ENCODE assay signal across 30 cellular contexts in the genomic region with DNA sequence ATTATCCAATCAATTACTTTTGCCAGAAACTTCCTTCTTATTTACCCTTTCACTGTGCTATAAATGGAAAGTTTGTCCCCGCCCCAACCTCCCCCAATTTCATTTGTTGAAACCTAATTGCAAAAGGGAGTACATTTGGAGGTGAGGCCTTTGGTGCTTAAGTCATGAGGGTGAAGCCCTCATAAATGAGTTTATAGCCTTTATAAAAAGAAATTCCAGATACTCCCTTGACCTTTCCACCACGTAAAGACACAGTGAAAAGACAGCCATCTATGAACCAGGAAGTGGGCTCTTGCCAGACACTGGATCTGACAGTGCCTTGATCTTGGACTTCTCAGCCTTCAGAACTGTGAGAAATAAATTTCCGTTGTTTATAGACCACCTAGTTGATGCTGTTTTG.
"Had no signal": no experiment of that assay in that cellular context is flagged by ENCODE, and none has a peak within 500 bp of the region (broad histone marks: within the 10 kb centered on the region; RNA-seq: fewer than 3 reads in every experiment).

No MANE protein-coding gene starts in this region.

- H3K9me3 Mint-ChIP-seq: activated B cell treated with CpG ODN at 0.5 μM for 24 hours; activated CD4-positive, alpha-beta memory T cell treated with anti-CD3 and anti-CD28 coated beads for 36 hours; activated naive CD8-positive, alpha-beta T cell treated with anti-CD3 and anti-CD28 coated beads for 36 hours; central memory CD8-positive, alpha-beta T cell had no signal

- H3K27me3 ChIP-seq: brain microvascular endothelial cell, cardiac muscle cell had no signal

- H3K4me2 ChIP-seq: KMS-11, PC-9 had no signal

- H3K9ac ChIP-seq: KMS-11 had no signal

- H3K4me3 ChIP-seq: cardiac muscle cell, PC-9 had no signal

- H3K27ac Mint-ChIP-seq: activated B cell treated with CpG ODN at 0.5 μM for 24 hours; activated CD4-positive, alpha-beta memory T cell treated with anti-CD3 and anti-CD28 coated beads for 36 hours; activated naive CD8-positive, alpha-beta T cell treated with anti-CD3 and anti-CD28 coated beads for 36 hours had no signal

- DNase-seq: activated B cell treated with CpG ODN at 0.5 μM for 24 hours; activated CD4-positive, alpha-beta memory T cell treated with anti-CD3 and anti-CD28 coated beads for 36 hours; activated CD4-positive, alpha-beta T cell treated with anti-CD3 and anti-CD28 coated beads for 4 hours; activated CD4-positive, alpha-beta T cell treated with anti-CD3 and anti-CD28 coated beads, Interleukin-2, amount 50 U/mL, for 1 hour; activated CD4-positive, CD25-positive, alpha-beta regulatory T cell treated with anti-CD3 and anti-CD28 coated beads, Interleukin-2, amount 50 U/mL, for 72 hours; activated CD8-positive, alpha-beta memory T cell treated with anti-CD3 and anti-CD28 coated beads, Interleukin-2, amount 50 U/mL, for 48 hours; activated effector memory CD4-positive, alpha-beta T cell treated with Interleukin-2 at 50 U/mL for 16 hours; activated naive CD4-positive, alpha-beta T cell; activated naive CD4-positive, alpha-beta T cell treated with anti-CD3 and anti-CD28 coated beads, Interleukin-2, amount 50 U/mL, for 16 hours; activated naive CD8-positive, alpha-beta T cell treated with anti-CD3 and anti-CD28 coated beads for 36 hours; activated T-cell treated with anti-CD3 and anti-CD28 coated beads, Interleukin-2, amount 50 U/mL, for 48 hours; amniotic stem cell; aorta; brain microvascular endothelial cell; NCI-H1105 treated with DMSO at 0.1 percent for 48 hours; NCI-H1436; NCI-H1694 treated with DMSO at 0.1 percent for 48 hours; NCI-H2029; NCI-H345; NCI-H524 treated with DMSO at 0.1 percent for 48 hours; PC-9; Right ventricle myocardium superior; SW 1271; T-helper 1 cell; T-helper 2 cell; T-helper 9 cell had no signal

- H3K4me1 Mint-ChIP-seq: activated B cell treated with CpG ODN at 0.5 μM for 24 hours; activated naive CD8-positive, alpha-beta T cell treated with anti-CD3 and anti-CD28 coated beads for 36 hours; central memory CD8-positive, alpha-beta T cell had no signal

- H3K36me3 ChIP-seq: brain microvascular endothelial cell, cardiac muscle cell had no signal

- H2AFZ ChIP-seq: PC-9 had no signal

- H3K4me3 Mint-ChIP-seq: activated B cell treated with CpG ODN at 0.5 μM for 24 hours; activated CD4-positive, alpha-beta memory T cell treated with anti-CD3 and anti-CD28 coated beads for 36 hours; activated naive CD8-positive, alpha-beta T cell treated with anti-CD3 and anti-CD28 coated beads for 36 hours; central memory CD8-positive, alpha-beta T cell had no signal

- H3K27ac ChIP-seq: brain microvascular endothelial cell, cardiac muscle cell, KMS-11, PC-9, VCaP had no signal

- H3K36me3 Mint-ChIP-seq: activated CD4-positive, alpha-beta memory T cell treated with anti-CD3 and anti-CD28 coated beads for 36 hours; activated naive CD8-positive, alpha-beta T cell treated with anti-CD3 and anti-CD28 coated beads for 36 hours had no signal
